ENCODE assay signal across 8 cellular contexts in genomic region chr11:61871158-61871597, GRCh38. TPM values are rescaled to one million over a fixed set of nuclear protein-coding genes. Genes with fewer than 3 reads are reported as not detected.
DNase-seq lines count a peak whose midpoint lies in the region; ATAC-seq and TF ChIP-seq lines count a peak whose summit lies in the region.

No MANE protein-coding gene starts in this region.

- H3K27me3 ChIP-seq in Loucy (ENCODE audit: insufficient read depth, low read length, poor library complexity, severe bottlenecking) (no peaks in the 10 kb centered on the region), osteoblast (ENCODE audit: insufficient read depth, low read length) (no peaks in the 10 kb centered on the region), thoracic aorta (replicated peaks; ENCODE audit: insufficient read depth) (no peaks in the 10 kb centered on the region)

- H3F3A ChIP-seq in Loucy (ENCODE audit: low read depth): no peaks in the 10 kb centered on the region; the same call in 1 of the 2 replicates

- H4K20me1 ChIP-seq in Loucy (ENCODE audit: insufficient read depth, low read length, poor library complexity, severe bottlenecking): no peaks in the 10 kb centered on the region
- H4K20me1 ChIP-seq in osteoblast (ENCODE audit: insufficient read depth, low read length): no peaks in the 10 kb centered on the region

- no peak overlapping the region for H2AFZ ChIP-seq in Loucy (ENCODE audit: low read length)
- peak overlapping the region; percentile 73 for H2AFZ ChIP-seq in osteoblast (ENCODE audit: low read length)

- no peaks in the 10 kb centered on the region for H3K9me2 ChIP-seq in Loucy (replicated peaks; ENCODE audit: low read depth, low read length)

- H3K4me2 ChIP-seq in Loucy (ENCODE audit: low read depth, low read length, poor library complexity, severe bottlenecking): peak overlapping the region; percentile 58
- peak overlapping the region; percentile 77 for H3K4me2 ChIP-seq in osteoblast (ENCODE audit: insufficient read depth, low read length)

- ATAC-seq in GM21528 (IDR thresholded peaks at IDR 0.05; ENCODE audit: low FRiP score, unreplicated experiment) (peak; percentile 58), thoracic aorta (ENCODE audit: insufficient number of reproducible peaks, low FRiP score, low read depth) (peak; percentile 81)

- TF ChIP-seq CTCF in Loucy (conservative IDR thresholded peaks at IDR 0.05; ENCODE audit: low read length): peak; percentile 88
- peak; percentile 88 for TF ChIP-seq CTCF in osteoblast (IDR thresholded peaks at IDR 0.05; ENCODE audit: extremely low read depth, low read depth, low read length)
- TF ChIP-seq CTCF in thoracic aorta (IDR thresholded peaks at IDR 0.05): peak; percentile 94

- H3K36me3 ChIP-seq in Loucy (ENCODE audit: insufficient read depth, low read length) (peaks cover 10% of the 10 kb centered on the region; the same call in 1 of the 2 replicates), osteoblast (ENCODE audit: insufficient read depth, low read length) (peaks cover 18% of the 10 kb centered on the region), thoracic aorta (peaks cover under 1% of the 10 kb centered on the region)

- H3K27ac ChIP-seq in osteoblast (ENCODE audit: low read depth, low read length) (no peak overlapping the region), thoracic aorta (peak overlapping the region; percentile 63 to 72)

- H3K79me2 ChIP-seq in Loucy (ENCODE audit: insufficient read depth, low read length): no peaks in the 10 kb centered on the region
- H3K79me2 ChIP-seq in osteoblast (ENCODE audit: insufficient read depth, low read length): no peaks in the 10 kb centered on the region

- no peak overlapping the region for H3K9ac ChIP-seq in Loucy (ENCODE audit: low read depth, low read length, poor library complexity, severe bottlenecking)

- H3K9me3 ChIP-seq in Loucy (ENCODE audit: insufficient read depth, low read depth, low read length) (no peaks in the 10 kb centered on the region), osteoblast (ENCODE audit: low read depth, low read length) (no peaks in the 10 kb centered on the region), thoracic aorta (no peaks in the 10 kb centered on the region)

- H3K4me1 ChIP-seq in Loucy (ENCODE audit: insufficient read depth, low read length, poor library complexity, severe bottlenecking) (peaks cover 9% of the 10 kb centered on the region), osteoblast (ENCODE audit: insufficient read depth, low read length) (peaks cover 12% of the 10 kb centered on the region), thoracic aorta (ENCODE audit: control insufficient read depth in 1 of 2, low read depth in 2 of 2) (peaks cover 8 to 37% of the 10 kb centered on the region in 2 donors)

- DNase-seq in COR-L47 (lab: John Stamatoyannopoulos, UW): peak; percentile 88
- peak; percentile 49 to 75 for DNase-seq in SHP77 (lab: John Stamatoyannopoulos, UW)
- DNase-seq in activated gamma-delta T cell treated with Interleukin-2 at 50 U/mL for 16 hours: peak; percentile 46
- peak; percentile 70 for DNase-seq in globus pallidus (ENCODE audit: low spot score)
- DNase-seq in osteoblast (ENCODE audit: insufficient read length, low spot score, missing footprints): peak; percentile 99
- peak; percentile 48 for DNase-seq in thoracic aorta (ENCODE audit: low spot score)

- no peak overlapping the region for H3K4me3 ChIP-seq in Loucy (ENCODE audit: low read length, poor library complexity, severe bottlenecking)
- peak overlapping the region; percentile 46 for H3K4me3 ChIP-seq in osteoblast (ENCODE audit: insufficient read depth, low read length)
- peak overlapping the region; percentile 21 for H3K4me3 ChIP-seq in thoracic aorta

RNA-seq across cellular contexts. Expression of gene FADS3, which starts 20.2 kb away (rescaled TPM):
- total RNA-seq in osteoblast (127 and 144 TPM in 2 replicates), thoracic aorta (100 to 1,000 TPM; 368 to 393 TPM)

RNA-seq across cellular contexts. Expression of gene FADS2, which starts 43.1 kb away (rescaled TPM):
- total RNA-seq in osteoblast (258 and 275 TPM in 2 replicates), thoracic aorta (100 to 1,000 TPM in 1 of 2 donors, 10 to 100 TPM in 1; 89.2 to 234 TPM)

RNA-seq across cellular contexts. Expression of gene RAB3IL1, which starts 46.2 kb away (rescaled TPM):
- total RNA-seq in osteoblast (15.9 and 20.3 TPM in 2 replicates), thoracic aorta (10 to 100 TPM; 20.8 to 45.4 TPM)

RNA-seq across cellular contexts. Expression of gene FADS1, which starts 54.4 kb away (rescaled TPM):
- 303 and 323 TPM in 2 replicates for total RNA-seq in osteoblast
- 10 to 100 TPM; 39.0 to 52.9 TPM for total RNA-seq in thoracic aorta

Comparison
In these comparisons a context has a peak if more than half of its experiments do, and no peak if none do; other contexts are left out.
1. DNase-seq: peak in every context shown above with its lines; median percentile 99 in osteoblast; 88 in COR-L47; 70 in globus pallidus; 62 in SHP77; 48 in thoracic aorta; 46 in activated gamma-delta T cell treated with Interleukin-2 at 50 U/mL for 16 hours.